In genomic region chr5:119323630-119324000, GRCh38 we compare ENCODE assay signal across 8 cellular contexts. TPM values are rescaled to one million over a fixed set of nuclear protein-coding genes. Genes with fewer than 3 reads are reported as not detected.
DNase-seq lines count a peak whose midpoint lies in the region; ATAC-seq, FAIRE-seq and TF ChIP-seq lines count a peak whose summit lies in the region.

No MANE protein-coding gene starts in this region.

- no peak for ATAC-seq in psoas muscle

- no peak overlapping the region for H3K4me3 ChIP-seq in psoas muscle

- H3K27me3 ChIP-seq in psoas muscle (ENCODE audit: insufficient read depth in 3 of 3, low read length in 2 of 3), result no peaks in the 10 kb centered on the region

- intact Hi-C loops in psoas muscle (cut with DNase I), result no loop called here

- no peaks in the 10 kb centered on the region for H3K9me3 ChIP-seq in psoas muscle

- peak; percentile 94 for FAIRE-seq in G401.6 (lab: Jason Lieb, UNC)

- no peaks in the 10 kb centered on the region for H3K36me3 ChIP-seq in psoas muscle (ENCODE audit: insufficient read depth in 1 of 2, low read depth in 1 of 2)

- H3K4me1 ChIP-seq in psoas muscle, result no peaks in the 10 kb centered on the region

- TF ChIP-seq CTCF in psoas muscle (IDR thresholded peaks at IDR 0.05), result no peak

- peak overlapping the region; percentile 48 for H3K27ac ChIP-seq in psoas muscle

- peak; percentile 79 to 90 for DNase-seq in NCI-H524 (lab: John Stamatoyannopoulos, UW)
- peak; percentile 43 for DNase-seq in dermis blood vessel endothelial cell
- DNase-seq in psoas muscle, result no peak
- no peak for DNase-seq in germinal center (ENCODE audit: low spot score)
- no peak for DNase-seq in HuH-7 (ENCODE audit: low spot score)
- no peak for DNase-seq in HuH-7.5 (ENCODE audit: low spot score)
- no peak for DNase-seq in NCI-H1092 (lab: John Stamatoyannopoulos, UW)

RNA-seq across cellular contexts. Expression of gene TNFAIP8, which starts 32.2 kb away (rescaled TPM):
- 13.6 and 15.9 TPM in 2 replicates for total RNA-seq in dermis blood vessel endothelial cell
- 1 to 10 TPM in 3 of 4 donors, under 1 TPM in 1; 0.73 to 2.5 (median 2.1) TPM for total RNA-seq in psoas muscle
- 1 to 10 TPM; 1.2 to 1.6 (median 1.5) TPM for polyA plus RNA-seq in psoas muscle

Comparison
In these comparisons a context has a peak if more than half of its experiments do, and no peak if none do; other contexts are left out.
1. DNase-seq: peak in NCI-H524 (2 of 2) and dermis blood vessel endothelial cell (single experiment); none in psoas muscle (0 of 2), germinal center (single experiment), HuH-7 (single experiment), HuH-7.5 (single experiment) and NCI-H1092 (single experiment).